ENCODE assay signal across 8 cellular contexts in the genomic region with DNA sequence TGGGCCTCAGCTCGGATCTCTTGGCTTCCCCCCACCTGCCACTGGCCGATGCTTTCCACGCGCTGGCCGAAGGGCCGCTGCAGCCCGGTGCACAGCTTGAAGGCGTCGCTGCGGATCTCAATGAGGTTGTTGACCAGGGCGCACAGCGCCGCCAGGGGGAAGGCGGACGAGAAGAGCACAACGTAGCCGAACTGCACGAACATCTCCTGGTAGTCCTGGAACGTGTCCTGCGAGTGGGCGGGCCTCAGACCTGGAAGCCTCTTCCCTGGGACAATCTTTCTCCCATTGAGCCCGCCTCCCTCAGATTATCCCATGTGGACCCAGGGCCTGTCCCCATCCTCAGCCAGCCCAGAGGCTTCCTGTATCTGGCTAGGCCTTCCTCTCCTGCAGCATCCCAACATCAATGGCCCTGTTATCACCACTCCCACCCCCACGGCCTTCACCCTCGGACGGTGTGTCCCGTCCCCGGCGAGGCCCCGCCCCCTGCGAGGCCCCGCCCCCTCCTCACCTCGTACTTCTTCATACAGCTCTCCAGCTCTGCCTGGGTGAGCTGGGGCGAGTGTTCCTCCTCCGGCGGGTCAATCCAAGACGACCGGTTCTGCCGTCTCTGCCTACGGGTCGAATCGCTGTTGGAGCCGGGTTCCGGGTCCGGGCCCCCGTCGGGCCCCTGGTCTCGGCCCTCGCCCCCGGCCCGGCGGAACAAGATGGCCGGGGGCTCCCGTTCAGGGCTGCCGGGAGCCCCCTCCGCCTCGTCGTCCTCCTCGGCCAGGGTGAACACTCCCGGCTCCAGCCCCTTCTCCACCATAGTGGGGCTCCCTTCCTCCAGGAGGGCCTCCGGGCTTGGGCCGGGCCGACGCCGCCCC. TPM values are rescaled to one million over a fixed set of nuclear protein-coding genes. Genes with fewer than 3 reads are reported as not detected.
DNase-seq lines count a peak whose midpoint lies in the region; ATAC-seq and TF ChIP-seq lines count a peak whose summit lies in the region.
"Had no signal": no experiment of that assay in that cellular context is flagged by ENCODE, and none has a peak within 500 bp of the region (broad histone marks: within the 10 kb centered on the region; RNA-seq: fewer than 3 reads in every experiment).

No MANE protein-coding gene starts in this region.

- H3K36me3 Mint-ChIP-seq in activated CD4-positive, alpha-beta memory T cell treated with anti-CD3 and anti-CD28 coated beads for 36 hours, result no peaks in the 10 kb centered on the region
- H3K36me3 Mint-ChIP-seq in nephron progenitor cell (ENCODE audit: low read depth), result peaks cover 26% of the 10 kb centered on the region

- no peaks in the 10 kb centered on the region for H3K27me3 Mint-ChIP-seq in activated CD4-positive, alpha-beta memory T cell treated with anti-CD3 and anti-CD28 coated beads for 36 hours
- peaks cover 27% of the 10 kb centered on the region for H3K27me3 Mint-ChIP-seq in nephron progenitor cell (ENCODE audit: low read depth, poor library complexity)

- H3K27me3 ChIP-seq in aorta (ENCODE audit: control insufficient read depth in 1 of 2, insufficient read depth in 2 of 2, low read length in 1 of 2), result no peaks in the 10 kb centered on the region

- H3K4me3 ChIP-seq in Jurkat, Clone E6-1 (ENCODE audit: low read length), result peak overlapping the region; percentile 54
- H3K4me3 ChIP-seq in aorta (ENCODE audit: low read length in 2 of 2), result no peak overlapping the region
- H3K4me3 ChIP-seq: SK-N-MC had no signal

- H3K36me3 ChIP-seq in aorta (ENCODE audit: control insufficient read depth in 1 of 2, insufficient read depth in 2 of 2, low read length in 1 of 2), result no peaks in the 10 kb centered on the region

- H3K4me3 Mint-ChIP-seq in activated CD4-positive, alpha-beta memory T cell treated with anti-CD3 and anti-CD28 coated beads for 36 hours, result peak overlapping the region; percentile 46
- peak overlapping the region; percentile 87 for H3K4me3 Mint-ChIP-seq in nephron progenitor cell

- H3K27ac ChIP-seq in aorta (ENCODE audit: low read depth in 1 of 2, low read length in 2 of 2), result no peak overlapping the region
- H3K27ac ChIP-seq: SK-N-MC had no signal

- intact Hi-C loops in activated CD4-positive, alpha-beta memory T cell treated with anti-CD3 and anti-CD28 coated beads for 36 hours (cut with micrococcal nuclease), result no loop called here
- intact Hi-C loops in aorta (cut with DNase I), result no loop called here

- H3K9me3 ChIP-seq in aorta (ENCODE audit: control insufficient read depth, low read length), result no peaks in the 10 kb centered on the region

- POLR2A ChIA-PET in activated CD4-positive, alpha-beta memory T cell treated with anti-CD3 and anti-CD28 coated beads for 36 hours (lab: Charles Lee), result interaction anchor here (0.9 kb wide), 1 partner anchor 19 kb away, joined by 3 read pairs; the partner anchor contains the start of gene DDA1

- 66 to 68% methylated on average over 57 to 64 of the region's 64 CpGs for WGBS in aorta, 2 donors

- ATAC-seq in GM18873 (IDR thresholded peaks at IDR 0.05; ENCODE audit: low FRiP score, unreplicated experiment) (no peak), HG02798 (IDR thresholded peaks at IDR 0.05; ENCODE audit: poor library complexity, unreplicated experiment) (no peak), aorta (ENCODE audit: low FRiP score) (no peak)

- H3K4me1 ChIP-seq in aorta (ENCODE audit: control insufficient read depth in 1 of 2, insufficient read depth in 2 of 2, low read length in 2 of 2), result no peaks in the 10 kb centered on the region

- peak; percentile 67 for TF ChIP-seq CTCF in nephron progenitor cell (IDR thresholded peaks at IDR 0.05)

- DNase-seq in Jurkat, Clone E6-1 (ENCODE audit: low read depth, low spot score), result no peak
- DNase-seq in activated CD4-positive, alpha-beta memory T cell treated with anti-CD3 and anti-CD28 coated beads for 36 hours, result peak; percentile 73
- DNase-seq in epidermal melanocyte (ENCODE audit: insufficient read length, low spot score) (peak; percentile 21), nephron progenitor cell (peak; percentile 87), aorta (no peak)

- peaks cover 3% of the 10 kb centered on the region for H3K4me1 Mint-ChIP-seq in activated CD4-positive, alpha-beta memory T cell treated with anti-CD3 and anti-CD28 coated beads for 36 hours (ENCODE audit: low read depth)
- H3K4me1 Mint-ChIP-seq in nephron progenitor cell, result peaks cover 30% of the 10 kb centered on the region

- H3K9me3 Mint-ChIP-seq in activated CD4-positive, alpha-beta memory T cell treated with anti-CD3 and anti-CD28 coated beads for 36 hours, result no peaks in the 10 kb centered on the region
- H3K9me3 Mint-ChIP-seq in nephron progenitor cell, result no peaks in the 10 kb centered on the region

- H3K27ac Mint-ChIP-seq in activated CD4-positive, alpha-beta memory T cell treated with anti-CD3 and anti-CD28 coated beads for 36 hours, result no peak overlapping the region
- peak overlapping the region; percentile 66 for H3K27ac Mint-ChIP-seq in nephron progenitor cell

- CTCF ChIA-PET in activated CD4-positive, alpha-beta memory T cell treated with anti-CD3 and anti-CD28 coated beads for 36 hours (lab: Charles Lee), result interaction anchor here (0.9 to 1.0 kb wide), 2 partner anchors 18 to 58 kb away, joined by 3 to 4 read pairs; partner anchors contain the start of gene DDA1

RNA-seq across cellular contexts. Expression of gene ANO8, which starts 6.8 kb away (rescaled TPM):
- polyA plus RNA-seq in Jurkat, Clone E6-1 (2012; ENCODE audit: insufficient read depth, insufficient read length), result 11.2 TPM
- 1 to 10 TPM; 5.8 to 6.0 TPM for total RNA-seq in activated CD4-positive, alpha-beta memory T cell treated with anti-CD3 and anti-CD28 coated beads for 36 hours
- total RNA-seq in aorta, result 10 to 100 TPM; 10.9 to 17.4 TPM
- 10 to 100 TPM in 1 of 2 donors, 1 to 10 TPM in 1; 1.3 to 19.4 TPM for polyA plus RNA-seq in aorta

RNA-seq across cellular contexts. Expression of gene GTPBP3, which starts 9.5 kb away (rescaled TPM):
- polyA plus RNA-seq in Jurkat, Clone E6-1 (2012; ENCODE audit: insufficient read depth, insufficient read length), result 38.3 TPM
- 10 to 100 TPM; 37.7 to 41.4 TPM for total RNA-seq in activated CD4-positive, alpha-beta memory T cell treated with anti-CD3 and anti-CD28 coated beads for 36 hours
- 10 to 100 TPM; 16.7 to 27.7 TPM for total RNA-seq in aorta
- polyA plus RNA-seq in aorta, result 10 to 100 TPM in 1 of 2 donors, 1 to 10 TPM in 1; 3.4 to 32.2 TPM

RNA-seq across cellular contexts. Expression of gene DDA1, which starts 18.5 kb away (rescaled TPM):
- polyA plus RNA-seq in Jurkat, Clone E6-1 (2012; ENCODE audit: insufficient read depth, insufficient read length), result 89.4 TPM
- total RNA-seq in activated CD4-positive, alpha-beta memory T cell treated with anti-CD3 and anti-CD28 coated beads for 36 hours, result 10 to 100 TPM; 37.2 to 37.5 TPM
- 10 to 100 TPM; 21.4 to 33.2 TPM for total RNA-seq in aorta
- 10 to 100 TPM; 24.2 to 71.0 TPM for polyA plus RNA-seq in aorta

RNA-seq across cellular contexts. Expression of gene MRPL34, which starts 22.2 kb away (rescaled TPM):
- polyA plus RNA-seq in Jurkat, Clone E6-1 (2012; ENCODE audit: insufficient read depth, insufficient read length), result 152 TPM
- total RNA-seq in activated CD4-positive, alpha-beta memory T cell treated with anti-CD3 and anti-CD28 coated beads for 36 hours, result 10 to 100 TPM; 92.9 to 93.7 TPM
- total RNA-seq in aorta, result 10 to 100 TPM; 41.9 to 53.9 TPM
- polyA plus RNA-seq in aorta, result 100 to 1,000 TPM; 134 to 177 TPM

RNA-seq across cellular contexts. Expression of gene ABHD8, which starts 24.7 kb away (rescaled TPM):
- 11.7 TPM for polyA plus RNA-seq in Jurkat, Clone E6-1 (2012; ENCODE audit: insufficient read depth, insufficient read length)
- 1 to 10 TPM; 7.7 to 7.9 TPM for total RNA-seq in activated CD4-positive, alpha-beta memory T cell treated with anti-CD3 and anti-CD28 coated beads for 36 hours
- 10 to 100 TPM in 1 of 2 donors, 1 to 10 TPM in 1; 9.8 to 10.8 TPM for total RNA-seq in aorta
- polyA plus RNA-seq in aorta, result 10 to 100 TPM; 10.8 to 11.6 TPM

Comparison
In these comparisons a context has a peak if more than half of its experiments do, and no peak if none do; other contexts are left out.
1. DNase-seq: peak in activated CD4-positive, alpha-beta memory T cell treated with anti-CD3 and anti-CD28 coated beads for 36 hours (single experiment), epidermal melanocyte (single experiment) and nephron progenitor cell (single experiment); none in Jurkat, Clone E6-1 (single experiment) and aorta (0 of 2).